ENCODE assay signal across 14 cellular contexts in genomic region chr10:111933937-111934336, GRCh38.
"Had no signal": no experiment of that assay in that cellular context is flagged by ENCODE, and none has a peak within 500 bp of the region (broad histone marks: within the 10 kb centered on the region; RNA-seq: fewer than 3 reads in every experiment).

No MANE protein-coding gene starts in this region.

- H3K4me3 ChIP-seq: dorsolateral prefrontal cortex, suprapubic skin, upper lobe of right lung had no signal

- H3K4me1 ChIP-seq: suprapubic skin, upper lobe of right lung had no signal

- H3K27me3 ChIP-seq: dorsolateral prefrontal cortex, suprapubic skin, upper lobe of right lung had no signal

- H3K36me3 ChIP-seq: suprapubic skin, upper lobe of right lung had no signal

- FAIRE-seq: astrocyte, bronchial epithelial cell had no signal

- H3K27ac ChIP-seq: suprapubic skin, upper lobe of right lung had no signal

- DNase-seq: activated CD4-positive, alpha-beta T cell treated with anti-CD3 and anti-CD28 coated beads, Interleukin-2, amount 50 U/mL, for 48 hours; activated naive CD4-positive, alpha-beta T cell treated with anti-CD3 and anti-CD28 coated beads for 36 hours; activated naive CD8-positive, alpha-beta T cell treated with anti-CD3 and anti-CD28 coated beads, Interleukin-2, amount 50 U/mL, for 24 hours; activated T-cell treated with anti-CD3 and anti-CD28 coated beads, Interleukin-2, amount 50 U/mL, for 1 hour; dorsolateral prefrontal cortex; immature natural killer cell; nephron progenitor cell; stimulated activated naive CD8-positive, alpha-beta T cell treated with anti-CD3 and anti-CD28 coated beads, Interleukin-15, Interleukin-2, amounts not matched to agents 100 U/mL and 50 U/mL, for 24 hours; upper lobe of right lung had no signal

- H3K9me3 ChIP-seq: upper lobe of right lung had no signal

- ATAC-seq: activated naive CD8-positive, alpha-beta T cell treated with anti-CD3 and anti-CD28 coated beads, Interleukin-2, amount 50 U/mL, for 24 hours; esophagus mucosa; sciatic nerve; stimulated activated naive CD8-positive, alpha-beta T cell treated with anti-CD3 and anti-CD28 coated beads, Interleukin-15, Interleukin-2, amounts not matched to agents 100 U/mL and 50 U/mL, for 24 hours; upper lobe of right lung had no signal
